ENCODE assay signal across 1 cellular context in genomic region chr7:18212788-18213187, GRCh38.
TF ChIP-seq lines count a peak whose summit lies in the region.

No MANE protein-coding gene starts in this region.

TF ChIP-seq in SK-N-SH, 30 proteins besides CTCF, POLR2A, EP300 and RAD21 (continued from another document):
- TF ChIP-seq REST (IDR thresholded peaks at IDR 0.05; ENCODE audit: low read depth, low read length) (no peak), CHD2 (IDR thresholded peaks at IDR 0.05; ENCODE audit: low read length, partially characterized antibody) (peak; percentile 87), NRF1 (IDR thresholded peaks at IDR 0.05; ENCODE audit: low read depth, low read length) (no peak), POLR2AphosphoS5 (IDR thresholded peaks at IDR 0.05; ENCODE audit: low read depth, low read length) (peak; percentile 76), YY1 (IDR thresholded peaks at IDR 0.05; ENCODE audit: low read depth) (no peak), SIN3A (IDR thresholded peaks at IDR 0.05; ENCODE audit: borderline replicate concordance, low read depth, low read length) (no peak), USF1 (IDR thresholded peaks at IDR 0.05; ENCODE audit: borderline replicate concordance, low read depth) (no peak), GABPA (IDR thresholded peaks at IDR 0.05; ENCODE audit: low read depth) (no peak), JUND (IDR thresholded peaks at IDR 0.05) (0 out of 2 replicates have a peak, but pooled peaks have one; percentile 17), FOSL2 (IDR thresholded peaks at IDR 0.05; ENCODE audit: borderline replicate concordance, low read depth) (no peak), ELF1 (IDR thresholded peaks at IDR 0.05) (no peak), RXRA (IDR thresholded peaks at IDR 0.05; ENCODE audit: borderline replicate concordance, low read depth) (no peak; the same call in 1 of the 2 replicates)
